2 cellular contexts compared by ENCODE assay signal in genomic region chr1:231677442-231677841, GRCh38.
A peak's percentile ranks its signal among the peaks of the same experiment; 100 is the strongest.
TF ChIP-seq lines count a peak whose summit lies in the region.

No MANE protein-coding gene starts in this region.

TF ChIP-seq in IMR-90, 13 proteins besides CTCF, POLR2A, EP300 and RAD21:
- TF ChIP-seq CHD1 (IDR thresholded peaks at IDR 0.05; ENCODE audit: low read depth, low read length) (no peak), CEBPB (IDR thresholded peaks at IDR 0.05; ENCODE audit: low read depth, low read length) (no peak)

TF ChIP-seq in K562, 482 proteins besides CTCF, POLR2A, EP300 and RAD21:
- TF ChIP-seq RBM25 (IDR thresholded peaks at IDR 0.05; ENCODE audit: low read depth, low read length, severe bottlenecking) (peak; percentile 56), PYGO2 (tag; IDR thresholded peaks at IDR 0.05) (no peak)
- TF ChIP-seq, protein P1, sequence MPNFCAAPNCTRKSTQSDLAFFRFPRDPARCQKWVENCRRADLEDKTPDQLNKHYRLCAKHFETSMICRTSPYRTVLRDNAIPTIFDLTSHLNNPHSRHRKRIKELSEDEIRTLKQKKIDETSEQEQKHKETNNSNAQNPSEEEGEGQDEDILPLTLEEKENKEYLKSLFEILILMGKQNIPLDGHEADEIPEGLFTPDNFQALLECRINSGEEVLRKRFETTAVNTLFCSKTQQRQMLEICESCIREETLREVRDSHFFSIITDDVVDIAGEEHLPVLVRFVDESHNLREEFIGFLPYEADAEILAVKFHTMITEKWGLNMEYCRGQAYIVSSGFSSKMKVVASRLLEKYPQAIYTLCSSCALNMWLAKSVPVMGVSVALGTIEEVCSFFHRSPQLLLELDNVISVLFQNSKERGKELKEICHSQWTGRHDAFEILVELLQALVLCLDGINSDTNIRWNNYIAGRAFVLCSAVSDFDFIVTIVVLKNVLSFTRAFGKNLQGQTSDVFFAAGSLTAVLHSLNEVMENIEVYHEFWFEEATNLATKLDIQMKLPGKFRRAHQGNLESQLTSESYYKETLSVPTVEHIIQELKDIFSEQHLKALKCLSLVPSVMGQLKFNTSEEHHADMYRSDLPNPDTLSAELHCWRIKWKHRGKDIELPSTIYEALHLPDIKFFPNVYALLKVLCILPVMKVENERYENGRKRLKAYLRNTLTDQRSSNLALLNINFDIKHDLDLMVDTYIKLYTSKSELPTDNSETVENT (CRISPR knock-in tag; IDR thresholded peaks at IDR 0.05) = no peak
